Comparison of ENCODE assay signal across 16 cellular contexts in the genomic region with DNA sequence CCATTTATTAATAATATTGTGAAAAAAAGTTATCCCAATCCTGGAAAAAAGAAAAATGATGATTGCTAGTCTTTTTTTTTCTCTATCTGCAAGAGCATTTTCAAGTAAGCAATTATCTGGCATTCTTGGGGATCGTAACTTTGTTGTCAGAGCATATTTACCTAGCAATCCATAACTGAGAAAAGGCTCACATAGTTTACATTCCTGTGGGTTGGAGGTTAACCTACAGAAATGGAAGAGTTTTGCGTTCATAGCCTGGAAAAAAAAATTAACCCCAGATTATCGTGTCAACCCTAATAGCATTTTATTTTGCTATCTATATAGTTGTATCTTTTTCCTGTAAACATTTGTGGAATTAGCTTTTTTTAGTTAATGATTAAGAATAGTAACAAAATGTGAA.
DNase-seq lines count a peak whose midpoint lies in the region; ATAC-seq, FAIRE-seq and TF ChIP-seq lines count a peak whose summit lies in the region.
"Had no signal": no experiment of that assay in that cellular context is flagged by ENCODE, and none has a peak within 500 bp of the region (broad histone marks: within the 10 kb centered on the region; RNA-seq: fewer than 3 reads in every experiment).

No MANE protein-coding gene starts in this region.

- H3K4me3 Mint-ChIP-seq in astrocyte (ENCODE audit: unreplicated experiment), result no peak overlapping the region
- H3K4me3 Mint-ChIP-seq: IgD-negative memory B cell had no signal

- TF ChIP-seq POLR2A in A549 (IDR thresholded peaks at IDR 0.05; ENCODE audit: low read length), result no peak

- H4K20me1 ChIP-seq in astrocyte (ENCODE audit: insufficient read depth, low read length), result no peaks in the 10 kb centered on the region

- no peaks in the 10 kb centered on the region for H3K36me3 Mint-ChIP-seq in astrocyte (ENCODE audit: low read depth, unreplicated experiment)
- H3K36me3 Mint-ChIP-seq: IgD-negative memory B cell had no signal

- TF ChIP-seq EP300 in A549 (IDR thresholded peaks at IDR 0.05), result no peak

- H3K27me3 Mint-ChIP-seq in astrocyte (ENCODE audit: low read depth, unreplicated experiment), result peaks cover 3% of the 10 kb centered on the region

- no peak overlapping the region for H2AFZ ChIP-seq in astrocyte (ENCODE audit: low read depth, low read length)

- H3K4me1 ChIP-seq in A549, result peaks cover 30% of the 10 kb centered on the region
- H3K4me1 ChIP-seq in astrocyte (ENCODE audit: insufficient read depth, low read length), result peaks cover 6% of the 10 kb centered on the region
- H3K4me1 ChIP-seq: adrenal gland, heart left ventricle, transverse colon had no signal

- no peaks in the 10 kb centered on the region for H3K79me2 ChIP-seq in astrocyte (ENCODE audit: insufficient read depth, low read length)

- DNase-seq in A549 (ENCODE audit: low read depth in 1 of 2, low spot score in 1 of 2), result peak in 1 of 2 experiments; percentile 53
- peak; percentile 60 for DNase-seq in HS-27A (ENCODE audit: low read depth)
- DNase-seq in astrocyte (ENCODE audit: low read depth), result peak; percentile 88
- peak; percentile 55 for DNase-seq in kidney epithelial cell (ENCODE audit: low read depth)
- DNase-seq in superior temporal gyrus (ENCODE audit: extremely low spot score), result no peak
- DNase-seq in WERI-Rb-1, result no peak
- DNase-seq in activated CD4-positive, alpha-beta T cell treated with anti-CD3 and anti-CD28 coated beads, Interleukin-2, amount 50 U/mL, for 4 hours, result no peak
- DNase-seq: adrenal gland; heart left ventricle; NCI-H187 treated with DMSO at 0.1 percent for 48 hours; NCI-H748 treated with DMSO at 0.1 percent for 48 hours; SIG-M5; stimulated activated CD4-positive, alpha-beta T cell treated with anti-CD3 and anti-CD28 coated beads, Interleukin-15, amount 100 ng/mL, for 24 hours; transverse colon had no signal

- 0% methylated on average over 3 of the region's 3 CpGs for WGBS in A549 (ENCODE audit: missing lambda C conversion rate)

- TF ChIP-seq CTCF in A549 (IDR thresholded peaks at IDR 0.05), result no peak
- no peak for TF ChIP-seq CTCF in astrocyte (IDR thresholded peaks at IDR 0.05; ENCODE audit: insufficient read depth, low read depth, low read length)
- no peak for TF ChIP-seq CTCF in kidney epithelial cell (IDR thresholded peaks at IDR 0.05; ENCODE audit: insufficient read depth, low read length, poor library complexity, severe bottlenecking)
- no peak for TF ChIP-seq CTCF in WERI-Rb-1 (IDR thresholded peaks at IDR 0.05; ENCODE audit: low read depth, low read length)

- H3K27ac Mint-ChIP-seq in astrocyte (ENCODE audit: unreplicated experiment), result no peak overlapping the region
- H3K27ac Mint-ChIP-seq: IgD-negative memory B cell had no signal

- TF ChIP-seq RAD21 in A549 (conservative IDR thresholded peaks at IDR 0.05 in 1 of 2, IDR thresholded peaks at IDR 0.05 in 1 of 2), result no peak

- CTCF ChIA-PET in A549 (lab: Yijun Ruan, JAX), result interaction anchor here (1.2 to 4.1 kb wide), 3 partner anchors 19 to 37 kb away, joined by 3 to 19 read pairs (median 5); no protein-coding TSS in a partner anchor

- H3K9me3 ChIP-seq in A549 (no peaks in the 10 kb centered on the region), astrocyte (ENCODE audit: insufficient read depth, low read depth, low read length) (no peaks in the 10 kb centered on the region), WERI-Rb-1 (ENCODE audit: severe bottlenecking) (no peaks in the 10 kb centered on the region)
- H3K9me3 ChIP-seq: adrenal gland, heart left ventricle, transverse colon had no signal

- ATAC-seq in A549, result peak in 1 of 2 experiments; percentile 73; a peak in 3 of 6 replicates
- ATAC-seq in GM18907 (IDR thresholded peaks at IDR 0.05; ENCODE audit: unreplicated experiment), result no peak
- ATAC-seq: heart left ventricle had no signal

- peak overlapping the region; percentile 60 for H3K4me2 ChIP-seq in A549
- H3K4me2 ChIP-seq in astrocyte (ENCODE audit: low read length), result peak overlapping the region; percentile 8

- H3K36me3 ChIP-seq in astrocyte (ENCODE audit: insufficient read depth, low read length) (no peaks in the 10 kb centered on the region), kidney epithelial cell (ENCODE audit: control insufficient read depth, insufficient read depth, low read length) (no peaks in the 10 kb centered on the region), WERI-Rb-1 (no peaks in the 10 kb centered on the region)
- H3K36me3 ChIP-seq: adrenal gland, heart left ventricle, transverse colon had no signal

- H3K9ac ChIP-seq in astrocyte (ENCODE audit: low read length), result no peak overlapping the region

- H3K27ac ChIP-seq in A549, result no peak overlapping the region
- no peak overlapping the region for H3K27ac ChIP-seq in astrocyte (ENCODE audit: low read depth, low read length)
- no peak overlapping the region for H3K27ac ChIP-seq in WERI-Rb-1
- H3K27ac ChIP-seq: adrenal gland, heart left ventricle, transverse colon had no signal

- FAIRE-seq in A549 (lab: Jason Lieb, UNC), result no peak
- no peak for FAIRE-seq in astrocyte (lab: Jason Lieb, UNC)

- no peak overlapping the region for H3K4me3 ChIP-seq in A549
- H3K4me3 ChIP-seq in astrocyte (ENCODE audit: insufficient read depth, low read depth, low read length), result no peak overlapping the region
- H3K4me3 ChIP-seq in kidney epithelial cell (ENCODE audit: low read depth, low read length), result no peak overlapping the region
- H3K4me3 ChIP-seq in WERI-Rb-1 (ENCODE audit: low read depth, low read length), result no peak overlapping the region
- H3K4me3 ChIP-seq: adrenal gland, heart left ventricle, transverse colon had no signal

- H3K27me3 ChIP-seq in astrocyte (ENCODE audit: insufficient read depth, low read length) (no peaks in the 10 kb centered on the region), kidney epithelial cell (ENCODE audit: control insufficient read depth, insufficient read depth, low read length) (no peaks in the 10 kb centered on the region), WERI-Rb-1 (ENCODE audit: insufficient read depth, low read depth, severe bottlenecking) (peaks cover 79% of the 10 kb centered on the region)
- H3K27me3 ChIP-seq: adrenal gland had no signal

- POLR2A ChIA-PET in A549 (lab: Yijun Ruan, JAX), result no interaction called here

- peaks cover 25% of the 10 kb centered on the region for H3K4me1 Mint-ChIP-seq in astrocyte (ENCODE audit: low read depth, unreplicated experiment)
- H3K4me1 Mint-ChIP-seq: IgD-negative memory B cell had no signal

- no peaks in the 10 kb centered on the region for H3K9me3 Mint-ChIP-seq in astrocyte (ENCODE audit: unreplicated experiment)
- H3K9me3 Mint-ChIP-seq: IgD-negative memory B cell had no signal

TF ChIP-seq in A549, 52 proteins besides CTCF, POLR2A, EP300 and RAD21 (continues in another document):
- TF ChIP-seq HOXA7 (CRISPR knock-in tag; IDR thresholded peaks at IDR 0.05), result no peak
- no peak for TF ChIP-seq RCOR1 (IDR thresholded peaks at IDR 0.05; ENCODE audit: low read depth, low read length)
- TF ChIP-seq SREBF2 (IDR thresholded peaks at IDR 0.05), result no peak
- no peak for TF ChIP-seq HOXB13 (CRISPR knock-in tag; IDR thresholded peaks at IDR 0.05; ENCODE audit: low read depth)
- TF ChIP-seq ESRRA (IDR thresholded peaks at IDR 0.05; ENCODE audit: borderline replicate concordance, low read length), result no peak
- TF ChIP-seq, protein P1, sequence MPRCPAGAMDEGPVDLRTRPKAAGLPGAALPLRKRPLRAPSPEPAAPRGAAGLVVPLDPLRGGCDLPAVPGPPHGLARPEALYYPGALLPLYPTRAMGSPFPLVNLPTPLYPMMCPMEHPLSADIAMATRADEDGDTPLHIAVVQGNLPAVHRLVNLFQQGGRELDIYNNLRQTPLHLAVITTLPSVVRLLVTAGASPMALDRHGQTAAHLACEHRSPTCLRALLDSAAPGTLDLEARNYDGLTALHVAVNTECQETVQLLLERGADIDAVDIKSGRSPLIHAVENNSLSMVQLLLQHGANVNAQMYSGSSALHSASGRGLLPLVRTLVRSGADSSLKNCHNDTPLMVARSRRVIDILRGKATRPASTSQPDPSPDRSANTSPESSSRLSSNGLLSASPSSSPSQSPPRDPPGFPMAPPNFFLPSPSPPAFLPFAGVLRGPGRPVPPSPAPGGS (IDR thresholded peaks at IDR 0.05), result no peak
- no peak for TF ChIP-seq SMC3 (IDR thresholded peaks at IDR 0.05)
- TF ChIP-seq RARB (CRISPR knock-in tag; IDR thresholded peaks at IDR 0.05), result no peak
- TF ChIP-seq JUNB (IDR thresholded peaks at IDR 0.05), result peak; percentile 22; the same call in 1 of the 2 replicates
- TF ChIP-seq, protein P2, sequence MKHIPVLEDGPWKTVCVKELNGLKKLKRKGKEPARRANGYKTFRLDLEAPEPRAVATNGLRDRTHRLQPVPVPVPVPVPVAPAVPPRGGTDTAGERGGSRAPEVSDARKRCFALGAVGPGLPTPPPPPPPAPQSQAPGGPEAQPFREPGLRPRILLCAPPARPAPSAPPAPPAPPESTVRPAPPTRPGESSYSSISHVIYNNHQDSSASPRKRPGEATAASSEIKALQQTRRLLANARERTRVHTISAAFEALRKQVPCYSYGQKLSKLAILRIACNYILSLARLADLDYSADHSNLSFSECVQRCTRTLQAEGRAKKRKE (CRISPR knock-in tag; IDR thresholded peaks at IDR 0.05; ENCODE audit: low read depth), result no peak
- no peak for TF ChIP-seq CBX2 (IDR thresholded peaks at IDR 0.05; ENCODE audit: borderline replicate concordance, low read depth)
- TF ChIP-seq, protein P3, sequence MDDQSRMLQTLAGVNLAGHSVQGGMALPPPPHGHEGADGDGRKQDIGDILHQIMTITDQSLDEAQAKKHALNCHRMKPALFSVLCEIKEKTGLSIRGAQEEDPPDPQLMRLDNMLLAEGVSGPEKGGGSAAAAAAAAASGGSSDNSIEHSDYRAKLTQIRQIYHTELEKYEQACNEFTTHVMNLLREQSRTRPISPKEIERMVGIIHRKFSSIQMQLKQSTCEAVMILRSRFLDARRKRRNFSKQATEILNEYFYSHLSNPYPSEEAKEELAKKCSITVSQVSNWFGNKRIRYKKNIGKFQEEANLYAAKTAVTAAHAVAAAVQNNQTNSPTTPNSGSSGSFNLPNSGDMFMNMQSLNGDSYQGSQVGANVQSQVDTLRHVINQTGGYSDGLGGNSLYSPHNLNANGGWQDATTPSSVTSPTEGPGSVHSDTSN (IDR thresholded peaks at IDR 0.05), result 0 out of 2 replicates have a peak, but pooled peaks have one; percentile 39
- TF ChIP-seq BHLHE40 (IDR thresholded peaks at IDR 0.05; ENCODE audit: low read depth, low read length), result no peak
- no peak for TF ChIP-seq FOSB (CRISPR knock-in tag; IDR thresholded peaks at IDR 0.05)
- TF ChIP-seq MAZ (IDR thresholded peaks at IDR 0.05; ENCODE audit: borderline replicate concordance, low read depth, low read length), result no peak

Comparison
In these comparisons a context has a peak if more than half of its experiments do, and no peak if none do; other contexts are left out.
1. DNase-seq: peak in HS-27A (single experiment), astrocyte (single experiment) and kidney epithelial cell (single experiment); none in superior temporal gyrus (single experiment), WERI-Rb-1 (single experiment) and activated CD4-positive, alpha-beta T cell treated with anti-CD3 and anti-CD28 coated beads, Interleukin-2, amount 50 U/mL, for 4 hours (0 of 2).